In the genomic region with DNA sequence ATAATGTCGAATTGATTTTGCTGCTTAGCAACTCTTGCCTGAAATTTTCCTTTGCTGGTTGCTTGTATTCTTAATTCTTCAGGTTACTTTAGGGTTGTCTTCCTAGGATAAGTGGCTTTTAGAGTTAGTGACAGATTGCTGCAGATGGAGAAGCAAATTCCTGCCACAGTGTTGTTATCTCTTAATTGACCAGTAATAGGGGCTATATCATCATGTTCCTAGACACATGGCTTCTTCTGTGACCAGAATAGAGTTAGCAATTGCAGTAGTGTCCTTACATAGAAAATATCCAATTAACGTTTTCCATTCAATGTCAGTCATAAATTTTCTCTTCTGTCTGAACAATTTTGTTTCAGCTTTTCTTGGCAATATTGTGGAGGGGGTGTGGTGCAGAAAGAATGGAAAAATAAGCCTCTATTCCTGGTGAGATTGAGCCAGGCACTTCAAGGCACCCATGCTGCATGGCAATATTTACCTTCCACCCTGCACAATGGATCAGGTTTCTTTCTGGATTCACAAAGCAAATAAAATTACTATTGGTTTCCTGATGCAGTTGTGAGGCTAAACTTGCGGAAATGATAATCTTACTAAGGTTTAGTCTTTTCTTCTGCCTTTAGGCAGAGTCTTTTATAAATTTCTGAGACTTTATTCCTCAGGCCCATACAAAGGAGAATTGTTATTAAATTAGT, we compare ENCODE assay signal across 19 cellular contexts.
DNase-seq lines count a peak whose midpoint lies in the region; ATAC-seq and TF ChIP-seq lines count a peak whose summit lies in the region.
"Had no signal": no experiment of that assay in that cellular context is flagged by ENCODE, and none has a peak within 500 bp of the region (broad histone marks: within the 10 kb centered on the region; RNA-seq: fewer than 3 reads in every experiment).

No MANE protein-coding gene starts in this region.

- H3K27ac Mint-ChIP-seq in glutamatergic neuron (ENCODE audit: unreplicated experiment): peak overlapping the region; percentile 62
- H3K27ac Mint-ChIP-seq in T-helper 2 cell treated with Interferon-gamma antibody and Interleukin-4, amounts not matched to agents 5 μg/mL and 100 μg/mL, for 36 hours: no peak overlapping the region
- H3K27ac Mint-ChIP-seq in stimulated activated memory B cell treated with anti-CD40 and anti-IgM and Interleukin-4, amounts not matched to agents 10 μg/mL and 1 μg/mL and 100 μg/mL, for 72 hours: no peak overlapping the region
- H3K27ac Mint-ChIP-seq: GM23338; natural killer cell treated with Interleukin-12 subunit alpha and Interleukin-12 subunit beta and Interleukin-15 and Interleukin-18, amount 100 ng/mL, for 72 hours had no signal

- ATAC-seq in HG02763 (IDR thresholded peaks at IDR 0.05; ENCODE audit: unreplicated experiment): no peak
- no peak for ATAC-seq in stimulated activated memory B cell treated with anti-CD40 and anti-IgM and Interleukin-4, amounts not matched to agents 10 μg/mL and 1 μg/mL and 100 μg/mL, for 72 hours
- ATAC-seq: GM23338; left cardiac atrium; natural killer cell treated with Interleukin-12 subunit alpha and Interleukin-12 subunit beta and Interleukin-15 and Interleukin-18, amount 100 ng/mL, for 72 hours had no signal

- peaks cover 5% of the 10 kb centered on the region for H3K9me3 Mint-ChIP-seq in glutamatergic neuron (ENCODE audit: unreplicated experiment)
- peaks cover 7% of the 10 kb centered on the region for H3K9me3 Mint-ChIP-seq in T-helper 2 cell treated with Interferon-gamma antibody and Interleukin-4, amounts not matched to agents 5 μg/mL and 100 μg/mL, for 36 hours
- no peaks in the 10 kb centered on the region for H3K9me3 Mint-ChIP-seq in stimulated activated memory B cell treated with anti-CD40 and anti-IgM and Interleukin-4, amounts not matched to agents 10 μg/mL and 1 μg/mL and 100 μg/mL, for 72 hours
- H3K9me3 Mint-ChIP-seq: GM23338 had no signal

- peaks cover 4% of the 10 kb centered on the region for H3K4me1 Mint-ChIP-seq in glutamatergic neuron (ENCODE audit: low read depth, unreplicated experiment)
- H3K4me1 Mint-ChIP-seq in T-helper 2 cell treated with Interferon-gamma antibody and Interleukin-4, amounts not matched to agents 5 μg/mL and 100 μg/mL, for 36 hours (ENCODE audit: low read depth): no peaks in the 10 kb centered on the region
- no peaks in the 10 kb centered on the region for H3K4me1 Mint-ChIP-seq in stimulated activated memory B cell treated with anti-CD40 and anti-IgM and Interleukin-4, amounts not matched to agents 10 μg/mL and 1 μg/mL and 100 μg/mL, for 72 hours
- H3K4me1 Mint-ChIP-seq: GM23338 had no signal

- no peak overlapping the region for H3K4me3 Mint-ChIP-seq in glutamatergic neuron (ENCODE audit: unreplicated experiment)
- H3K4me3 Mint-ChIP-seq in T-helper 2 cell treated with Interferon-gamma antibody and Interleukin-4, amounts not matched to agents 5 μg/mL and 100 μg/mL, for 36 hours: no peak overlapping the region
- no peak overlapping the region for H3K4me3 Mint-ChIP-seq in stimulated activated memory B cell treated with anti-CD40 and anti-IgM and Interleukin-4, amounts not matched to agents 10 μg/mL and 1 μg/mL and 100 μg/mL, for 72 hours
- H3K4me3 Mint-ChIP-seq: GM23338; natural killer cell treated with Interleukin-12 subunit alpha and Interleukin-12 subunit beta and Interleukin-15 and Interleukin-18, amount 100 ng/mL, for 72 hours had no signal

- DNase-seq in NCI-H1105 (lab: John Stamatoyannopoulos, UW) (peak; percentile 27), NCI-H2029 (lab: John Stamatoyannopoulos, UW) (peak; percentile 87), NCI-H524 (lab: John Stamatoyannopoulos, UW) (peak; percentile 9 to 80), glutamatergic neuron (no peak)
- no peak for DNase-seq in T-helper 2 cell treated with Interferon-gamma antibody and Interleukin-4, amounts not matched to agents 5 μg/mL and 100 μg/mL, for 36 hours (ENCODE audit: low spot score)
- DNase-seq: activated CD4-positive, alpha-beta T cell treated with anti-CD3 and anti-CD28 coated beads, Interleukin-2, amount 50 U/mL, for 1 hour; activated gamma-delta T cell treated with Interleukin-2 at 50 U/mL for 16 hours; AML-193; amniotic stem cell; Kasumi-1; left cardiac atrium; NCI-H1694 treated with DMSO at 0.1 percent for 48 hours; posterior cingulate gyrus; Right ventricle myocardium superior; stimulated activated naive CD4-positive, alpha-beta T cell treated with Interleukin-2 at 50 U/mL for 16 hours had no signal

- no peaks in the 10 kb centered on the region for H3K36me3 Mint-ChIP-seq in glutamatergic neuron (ENCODE audit: unreplicated experiment)
- no peaks in the 10 kb centered on the region for H3K36me3 Mint-ChIP-seq in T-helper 2 cell treated with Interferon-gamma antibody and Interleukin-4, amounts not matched to agents 5 μg/mL and 100 μg/mL, for 36 hours (ENCODE audit: low read depth)
- no peaks in the 10 kb centered on the region for H3K36me3 Mint-ChIP-seq in stimulated activated memory B cell treated with anti-CD40 and anti-IgM and Interleukin-4, amounts not matched to agents 10 μg/mL and 1 μg/mL and 100 μg/mL, for 72 hours
- H3K36me3 Mint-ChIP-seq: natural killer cell treated with Interleukin-12 subunit alpha and Interleukin-12 subunit beta and Interleukin-15 and Interleukin-18, amount 100 ng/mL, for 72 hours had no signal

- H3K27me3 Mint-ChIP-seq in glutamatergic neuron (ENCODE audit: unreplicated experiment): no peaks in the 10 kb centered on the region
- no peaks in the 10 kb centered on the region for H3K27me3 Mint-ChIP-seq in T-helper 2 cell treated with Interferon-gamma antibody and Interleukin-4, amounts not matched to agents 5 μg/mL and 100 μg/mL, for 36 hours (ENCODE audit: low read depth)
- H3K27me3 Mint-ChIP-seq in stimulated activated memory B cell treated with anti-CD40 and anti-IgM and Interleukin-4, amounts not matched to agents 10 μg/mL and 1 μg/mL and 100 μg/mL, for 72 hours: no peaks in the 10 kb centered on the region
- H3K27me3 Mint-ChIP-seq: natural killer cell treated with Interleukin-12 subunit alpha and Interleukin-12 subunit beta and Interleukin-15 and Interleukin-18, amount 100 ng/mL, for 72 hours had no signal

- TF ChIP-seq CTCF in glutamatergic neuron (IDR thresholded peaks at IDR 0.05; ENCODE audit: partially characterized antibody, unreplicated experiment): no peak

Comparison
In these comparisons a context has a peak if more than half of its experiments do, and no peak if none do; other contexts are left out.
1. DNase-seq: peak in NCI-H1105 (single experiment), NCI-H2029 (single experiment) and NCI-H524 (2 of 2); none in glutamatergic neuron (single experiment) and T-helper 2 cell treated with Interferon-gamma antibody and Interleukin-4, amounts not matched to agents 5 μg/mL and 100 μg/mL, for 36 hours (single experiment).